21 cellular contexts compared by ENCODE assay signal in the genomic region with DNA sequence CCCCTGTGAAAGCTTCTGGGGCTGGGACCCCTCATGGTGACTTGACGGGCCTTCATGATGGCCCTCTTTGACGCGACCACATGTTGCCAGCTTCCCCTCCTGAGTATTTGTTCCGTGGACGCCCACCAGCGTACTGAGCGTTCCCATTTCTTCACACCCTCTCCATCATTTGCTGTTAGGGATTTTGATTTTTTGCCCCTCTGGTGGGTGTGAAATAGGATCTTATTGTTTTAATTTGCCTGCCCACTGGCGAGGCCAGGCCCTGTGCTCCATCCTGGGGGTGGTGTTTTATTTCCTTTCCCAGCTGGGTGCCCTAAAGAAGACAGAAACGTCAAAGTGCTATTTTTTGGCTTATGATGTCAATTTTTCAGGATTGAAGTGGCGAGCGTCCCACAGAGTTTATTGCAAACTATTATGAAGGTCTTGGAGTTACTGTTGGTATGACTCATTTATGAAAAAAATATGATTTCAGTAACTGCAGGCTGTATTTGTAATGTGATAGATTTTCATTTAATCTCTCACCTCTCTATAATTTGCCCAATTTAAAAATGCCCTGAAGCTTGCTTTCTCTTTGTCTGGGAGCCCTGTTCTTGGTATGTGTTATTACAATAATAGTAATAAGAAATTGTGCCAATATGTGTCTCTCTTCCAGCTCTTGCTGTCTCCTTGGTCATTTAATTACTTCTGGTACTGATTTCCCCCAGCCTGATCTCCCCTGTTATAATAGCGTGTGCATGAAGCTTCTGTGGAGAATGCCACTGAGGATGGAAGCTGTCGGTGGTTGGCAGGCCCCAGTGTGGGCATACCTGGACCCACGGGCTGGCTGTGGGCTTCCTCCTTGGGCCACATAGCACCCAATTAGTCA. TPM values are rescaled to one million over a fixed set of nuclear protein-coding genes. Genes with fewer than 3 reads are reported as not detected.
DNase-seq lines count a peak whose midpoint lies in the region; ATAC-seq and TF ChIP-seq lines count a peak whose summit lies in the region.
"Had no signal": no experiment of that assay in that cellular context is flagged by ENCODE, and none has a peak within 500 bp of the region (broad histone marks: within the 10 kb centered on the region; RNA-seq: fewer than 3 reads in every experiment).

No MANE protein-coding gene starts in this region.

- no peaks in the 10 kb centered on the region for H3K36me3 Mint-ChIP-seq in glutamatergic neuron (ENCODE audit: unreplicated experiment)
- peaks cover 0 to 6% of the 10 kb centered on the region in 2 donors for H3K36me3 Mint-ChIP-seq in activated naive CD4-positive, alpha-beta T cell treated with anti-CD3 and anti-CD28 coated beads, Interleukin-2, amount 50 U/mL, for 72 hours

- no peaks in the 10 kb centered on the region for H3K36me3 ChIP-seq in brain microvascular endothelial cell (replicated peaks)
- H3K36me3 ChIP-seq: lower lobe of right lung, tibial nerve had no signal

- H3K4me1 Mint-ChIP-seq in glutamatergic neuron (ENCODE audit: low read depth, unreplicated experiment): peaks cover 56% of the 10 kb centered on the region
- H3K4me1 Mint-ChIP-seq in stimulated activated naive CD8-positive, alpha-beta T cell treated with anti-CD3 and anti-CD28 coated beads, Interleukin-15, amount 100 ng/mL, for 72 hours: peaks cover 14% of the 10 kb centered on the region

- no peak overlapping the region for H3K4me3 ChIP-seq in brain microvascular endothelial cell (ENCODE audit: low read depth, low read length)
- H3K4me3 ChIP-seq: coronary artery, lower lobe of right lung, tibial nerve had no signal

- H3K9me3 Mint-ChIP-seq in glutamatergic neuron (ENCODE audit: unreplicated experiment): peaks cover 4% of the 10 kb centered on the region
- no peaks in the 10 kb centered on the region for H3K9me3 Mint-ChIP-seq in activated naive CD4-positive, alpha-beta T cell treated with anti-CD3 and anti-CD28 coated beads, Interleukin-2, amount 50 U/mL, for 72 hours
- peaks cover 0 to 4% of the 10 kb centered on the region in 2 donors for H3K9me3 Mint-ChIP-seq in stimulated activated naive CD8-positive, alpha-beta T cell treated with anti-CD3 and anti-CD28 coated beads, Interleukin-15, amount 100 ng/mL, for 72 hours
- H3K9me3 Mint-ChIP-seq: activated CD8-positive, alpha-beta T cell treated with anti-CD3 and anti-CD28 coated beads for 36 hours; H9; T-cell had no signal

- DNase-seq in NCI-H446 treated with DMSO at 0.1 percent for 48 hours (lab: John Stamatoyannopoulos, UW) (peak; percentile 19), NCI-H446 (lab: John Stamatoyannopoulos, UW) (no peak), brain microvascular endothelial cell (peak; percentile 32), glutamatergic neuron (no peak), putamen (ENCODE audit: low spot score) (no peak)
- no peak for DNase-seq in activated naive CD4-positive, alpha-beta T cell treated with anti-CD3 and anti-CD28 coated beads, Interleukin-2, amount 50 U/mL, for 72 hours (ENCODE audit: low spot score in 2 of 2)
- DNase-seq in stimulated activated naive CD8-positive, alpha-beta T cell treated with anti-CD3 and anti-CD28 coated beads, Interleukin-15, amount 100 ng/mL, for 72 hours: no peak
- DNase-seq: activated CD8-positive, alpha-beta T cell treated with anti-CD3 and anti-CD28 coated beads for 36 hours; C1 segment of cervical spinal cord; DMS53; H9; lower lobe of right lung; naive B cell; NK-92 treated with Interleukin-12 subunit alpha and Interleukin-12 subunit beta, amount 100 ng/mL, for 24 hours; T-cell had no signal

- H3K27me3 ChIP-seq in brain microvascular endothelial cell (replicated peaks): no peaks in the 10 kb centered on the region
- H3K27me3 ChIP-seq: tibial nerve had no signal

- peak overlapping the region; percentile 9 for H3K4me3 Mint-ChIP-seq in glutamatergic neuron (ENCODE audit: unreplicated experiment)
- no peak overlapping the region for H3K4me3 Mint-ChIP-seq in stimulated activated naive CD8-positive, alpha-beta T cell treated with anti-CD3 and anti-CD28 coated beads, Interleukin-15, amount 100 ng/mL, for 72 hours
- H3K4me3 Mint-ChIP-seq: activated CD8-positive, alpha-beta T cell treated with anti-CD3 and anti-CD28 coated beads for 36 hours; H9; naive B cell; T-cell had no signal

- H3K27ac Mint-ChIP-seq in glutamatergic neuron (ENCODE audit: unreplicated experiment): peak overlapping the region; percentile 81
- H3K27ac Mint-ChIP-seq in activated naive CD4-positive, alpha-beta T cell treated with anti-CD3 and anti-CD28 coated beads, Interleukin-2, amount 50 U/mL, for 72 hours: no peak overlapping the region
- H3K27ac Mint-ChIP-seq in stimulated activated naive CD8-positive, alpha-beta T cell treated with anti-CD3 and anti-CD28 coated beads, Interleukin-15, amount 100 ng/mL, for 72 hours: no peak overlapping the region
- H3K27ac Mint-ChIP-seq: activated CD8-positive, alpha-beta T cell treated with anti-CD3 and anti-CD28 coated beads for 36 hours; H9; T-cell had no signal

- peaks cover 4% of the 10 kb centered on the region for H3K27me3 Mint-ChIP-seq in glutamatergic neuron (ENCODE audit: unreplicated experiment)
- no peaks in the 10 kb centered on the region for H3K27me3 Mint-ChIP-seq in stimulated activated naive CD8-positive, alpha-beta T cell treated with anti-CD3 and anti-CD28 coated beads, Interleukin-15, amount 100 ng/mL, for 72 hours
- H3K27me3 Mint-ChIP-seq: activated CD8-positive, alpha-beta T cell treated with anti-CD3 and anti-CD28 coated beads for 36 hours; naive B cell; T-cell had no signal

- no peak overlapping the region for H3K27ac ChIP-seq in brain microvascular endothelial cell
- H3K27ac ChIP-seq: 22Rv1, coronary artery, KMS-11, lower lobe of right lung, VCaP had no signal

- no peak for ATAC-seq in HG03097 (IDR thresholded peaks at IDR 0.05; ENCODE audit: low FRiP score, unreplicated experiment)
- ATAC-seq in activated naive CD4-positive, alpha-beta T cell treated with anti-CD3 and anti-CD28 coated beads, Interleukin-2, amount 50 U/mL, for 72 hours: no peak
- no peak for ATAC-seq in stimulated activated naive CD8-positive, alpha-beta T cell treated with anti-CD3 and anti-CD28 coated beads, Interleukin-15, amount 100 ng/mL, for 72 hours
- ATAC-seq: activated CD8-positive, alpha-beta T cell treated with anti-CD3 and anti-CD28 coated beads for 36 hours had no signal

- no peak for TF ChIP-seq CTCF in brain microvascular endothelial cell (IDR thresholded peaks at IDR 0.05; ENCODE audit: low read depth, low read length, missing control alignments)
- TF ChIP-seq CTCF in glutamatergic neuron (IDR thresholded peaks at IDR 0.05; ENCODE audit: partially characterized antibody, unreplicated experiment): no peak

- in situ Hi-C loops in brain microvascular endothelial cell (cut with HindIII; ENCODE audit: low pct_ligation_motif_present, low sequenced_read_pairs): loop anchor here (25.0 kb wide), 1 partner anchor 240 kb away; no protein-coding TSS in a partner anchor

RNA-seq across cellular contexts. Expression of a gene that starts 46.5 kb away (rescaled TPM):
- total RNA-seq in glutamatergic neuron (ENCODE audit: unreplicated experiment): 9.7 TPM
- 1 to 10 TPM; 3.6 to 7.4 TPM for total RNA-seq in activated naive CD4-positive, alpha-beta T cell treated with anti-CD3 and anti-CD28 coated beads, Interleukin-2, amount 50 U/mL, for 72 hours

Comparison
In these comparisons a context has a peak if more than half of its experiments do, and no peak if none do; other contexts are left out.
1. DNase-seq: peak in NCI-H446 treated with DMSO at 0.1 percent for 48 hours (single experiment) and brain microvascular endothelial cell (single experiment); none in NCI-H446 (0 of 2), glutamatergic neuron (single experiment), activated naive CD4-positive, alpha-beta T cell treated with anti-CD3 and anti-CD28 coated beads, Interleukin-2, amount 50 U/mL, for 72 hours (0 of 2), putamen (single experiment) and stimulated activated naive CD8-positive, alpha-beta T cell treated with anti-CD3 and anti-CD28 coated beads, Interleukin-15, amount 100 ng/mL, for 72 hours (0 of 2).